ENCODE assay signal across 9 cellular contexts in genomic region chr11:37450613-37451012, GRCh38.
DNase-seq lines count a peak whose midpoint lies in the region; ATAC-seq and TF ChIP-seq lines count a peak whose summit lies in the region.
"Had no signal": no experiment of that assay in that cellular context is flagged by ENCODE, and none has a peak within 500 bp of the region (broad histone marks: within the 10 kb centered on the region; RNA-seq: fewer than 3 reads in every experiment).

No MANE protein-coding gene starts in this region.

- ATAC-seq in HG02678 (IDR thresholded peaks at IDR 0.05; ENCODE audit: unreplicated experiment): peak; percentile 61

- peak; percentile 49 for DNase-seq in GF-D8 (lab: John Stamatoyannopoulos, UW)
- DNase-seq in NB4 (ENCODE audit: low read depth): peak; percentile 78
- peak; percentile 22 for DNase-seq in fibroblast of the aortic adventitia (ENCODE audit: low read depth)
- DNase-seq in stimulated activated CD4-positive, alpha-beta T cell treated with anti-CD3 and anti-CD28 coated beads, Interleukin-4, amount 100 ng/mL, for 4 hours: no peak
- DNase-seq in NCI-H2171 treated with DMSO at 0.1 percent for 48 hours (lab: John Stamatoyannopoulos, UW): no peak
- no peak for DNase-seq in KG1 (lab: John Stamatoyannopoulos, UW)
- DNase-seq in NCI-H2196 (lab: John Stamatoyannopoulos, UW; ENCODE audit: unreplicated experiment): no peak
- DNase-seq: activated naive CD4-positive, alpha-beta T cell treated with Interleukin-2 at 50 U/mL for 16 hours had no signal

- no peak for TF ChIP-seq POLR2A in NB4 (IDR thresholded peaks at IDR 0.05; ENCODE audit: extremely low read depth, insufficient read length)

- H3K4me3 ChIP-seq in NB4 (ENCODE audit: low read depth, low read length) (no peak overlapping the region), fibroblast of the aortic adventitia (ENCODE audit: low read depth, low read length) (no peak overlapping the region)

- no peak for TF ChIP-seq CTCF in NB4 (IDR thresholded peaks at IDR 0.05; ENCODE audit: low read depth, low read length)
- TF ChIP-seq CTCF in fibroblast of the aortic adventitia (IDR thresholded peaks at IDR 0.05; ENCODE audit: insufficient read depth, low read length): no peak

Comparison
In these comparisons a context has a peak if more than half of its experiments do, and no peak if none do; other contexts are left out.
1. DNase-seq: peak in GF-D8 (single experiment), NB4 (single experiment) and fibroblast of the aortic adventitia (single experiment); none in stimulated activated CD4-positive, alpha-beta T cell treated with anti-CD3 and anti-CD28 coated beads, Interleukin-4, amount 100 ng/mL, for 4 hours (0 of 2), NCI-H2171 treated with DMSO at 0.1 percent for 48 hours (single experiment), KG1 (single experiment) and NCI-H2196 (single experiment).